In genomic region chr15:70121656-70122297, GRCh38 we compare ENCODE assay signal across 11 cellular contexts. TPM values are rescaled to one million over a fixed set of nuclear protein-coding genes. Genes with fewer than 3 reads are reported as not detected.
A peak's percentile ranks its signal among the peaks of the same experiment; 100 is the strongest.
DNase-seq lines count a peak whose midpoint lies in the region; ATAC-seq and TF ChIP-seq lines count a peak whose summit lies in the region.
"Had no signal": no experiment of that assay in that cellular context is flagged by ENCODE, and none has a peak within 500 bp of the region (broad histone marks: within the 10 kb centered on the region; RNA-seq: fewer than 3 reads in every experiment).

No MANE protein-coding gene starts in this region.

- in situ Hi-C loops in brain microvascular endothelial cell (cut with HindIII; ENCODE audit: low pct_ligation_motif_present, low sequenced_read_pairs) = no loop called here

- no peak overlapping the region for H3K27ac Mint-ChIP-seq in MCF 10A (ENCODE audit: low read depth, unreplicated experiment)
- H3K27ac Mint-ChIP-seq: B cell had no signal

- H3K36me3 ChIP-seq in breast epithelium (no peaks in the 10 kb centered on the region), brain microvascular endothelial cell (replicated peaks) (no peaks in the 10 kb centered on the region), liver (ENCODE audit: control insufficient read depth in 4 of 4, insufficient read depth in 3 of 4, low read depth in 1 of 4, low read length in 3 of 4) (no peaks in the 10 kb centered on the region)
- H3K36me3 ChIP-seq in effector memory CD4-positive, alpha-beta T cell (ENCODE audit: control insufficient read depth, insufficient read depth, low read length) = no peaks in the 10 kb centered on the region

- H3K27me3 ChIP-seq in breast epithelium (no peaks in the 10 kb centered on the region), brain microvascular endothelial cell (replicated peaks) (peaks cover 13% of the 10 kb centered on the region), liver (ENCODE audit: control insufficient read depth in 4 of 4, insufficient read depth in 4 of 4, low read length in 3 of 4) (no peaks in the 10 kb centered on the region)
- H3K27me3 ChIP-seq in effector memory CD4-positive, alpha-beta T cell (replicated peaks; ENCODE audit: control insufficient read depth, insufficient read depth, low read length, poor library complexity, severe bottlenecking) = no peaks in the 10 kb centered on the region

- H3K9me3 Mint-ChIP-seq in MCF 10A (ENCODE audit: unreplicated experiment) = no peaks in the 10 kb centered on the region

- CTCF ChIA-PET in MCF 10A (lab: Yijun Ruan, JAX) = interaction anchor here (0.5 to 1.9 kb wide), 7 partner anchors 11 to 1678 kb away, joined by 3 to 6 read pairs (median 3); no protein-coding TSS in a partner anchor

- ATAC-seq in HG02884 (IDR thresholded peaks at IDR 0.05; ENCODE audit: unreplicated experiment) = no peak

- H3K9me3 ChIP-seq in breast epithelium = no peaks in the 10 kb centered on the region
- no peaks in the 10 kb centered on the region for H3K9me3 ChIP-seq in liver (ENCODE audit: control insufficient read depth in 4 of 4, low read length in 3 of 4)
- H3K9me3 ChIP-seq in effector memory CD4-positive, alpha-beta T cell (ENCODE audit: control insufficient read depth, low read length) = no peaks in the 10 kb centered on the region

- peak overlapping the region in 1 of 2 donors; percentile 73 for H3K27ac ChIP-seq in breast epithelium
- no peak overlapping the region for H3K27ac ChIP-seq in brain microvascular endothelial cell
- H3K27ac ChIP-seq in liver (ENCODE audit: low read depth in 1 of 2, low read length in 2 of 2) = peak overlapping the region; percentile 65 to 68
- H3K27ac ChIP-seq in effector memory CD4-positive, alpha-beta T cell (ENCODE audit: insufficient read depth, low read length, poor library complexity, severe bottlenecking) = no peak overlapping the region
- H3K27ac ChIP-seq: PC-9 had no signal

- WGBS in liver = 46% methylated on average over 8 of the region's 8 CpGs

- H3K4me1 ChIP-seq in breast epithelium (no peaks in the 10 kb centered on the region), liver (ENCODE audit: control insufficient read depth in 4 of 4, insufficient read depth in 4 of 4, low read length in 3 of 4) (peaks cover 5 to 25% (median 18%) of the 10 kb centered on the region in 4 donors)
- H3K4me1 ChIP-seq in effector memory CD4-positive, alpha-beta T cell (ENCODE audit: control insufficient read depth, insufficient read depth, low read length, poor library complexity, severe bottlenecking) = no peaks in the 10 kb centered on the region

- TF ChIP-seq RAD21 in liver (IDR thresholded peaks at IDR 0.05) = peak; percentile 28 to 47

- TF ChIP-seq POLR2A in breast epithelium (IDR thresholded peaks at IDR 0.05) = no peak

- no TSS peak for BruUV-seq in MCF 10A (replicated peaks; lab: Mats Ljungman, UMichigan)

- no peaks in the 10 kb centered on the region for H3K36me3 Mint-ChIP-seq in MCF 10A (ENCODE audit: insufficient read depth, unreplicated experiment)

- POLR2A ChIA-PET in MCF 10A (lab: Yijun Ruan, JAX) = interaction anchor here (0.7 to 1.6 kb wide), 4 partner anchors 10 to 300 kb away, joined by 3 to 11 read pairs (median 4); partner anchors contain the start of gene TLE3

- H3K27me3 Mint-ChIP-seq in MCF 10A (ENCODE audit: insufficient read depth, unreplicated experiment) = peaks cover 41% of the 10 kb centered on the region

- intact Hi-C loops in MCF 10A (cut with micrococcal nuclease) = loop anchor here (2.0 kb wide), 1 partner anchor 337 kb away; no protein-coding TSS in a partner anchor
- intact Hi-C loops in breast epithelium (cut with DNase I; ENCODE audit: low total_unique reads) = no loop called here

- H3K4me1 Mint-ChIP-seq in MCF 10A (ENCODE audit: insufficient read depth, unreplicated experiment) = peaks cover 16% of the 10 kb centered on the region

- TF ChIP-seq CTCF in MCF 10A (IDR thresholded peaks at IDR 0.05; ENCODE audit: unreplicated experiment) (peak; percentile 31), breast epithelium (IDR thresholded peaks at IDR 0.05) (no peak), brain microvascular endothelial cell (IDR thresholded peaks at IDR 0.05; ENCODE audit: low read depth, low read length, missing control alignments) (peak; percentile 37), liver (IDR thresholded peaks at IDR 0.05; ENCODE audit: low read depth, low read length, missing input control) (peak; percentile 10)

- H3K4me3 ChIP-seq in breast epithelium = no peak overlapping the region
- H3K4me3 ChIP-seq in brain microvascular endothelial cell (ENCODE audit: low read depth, low read length) = no peak overlapping the region
- peak overlapping the region in 1 of 3 donors; percentile 17 for H3K4me3 ChIP-seq in liver (ENCODE audit: low read depth in 1 of 3, low read length in 3 of 3)
- H3K4me3 ChIP-seq in effector memory CD4-positive, alpha-beta T cell (ENCODE audit: insufficient read depth, low read depth, low read length, poor library complexity, severe bottlenecking) = no peak overlapping the region
- H3K4me3 ChIP-seq: PC-9 had no signal

- DNase-seq in MCF 10A (ENCODE audit: unreplicated experiment) = peak; percentile 89
- no peak for DNase-seq in breast epithelium (ENCODE audit: low spot score in 2 of 2)
- DNase-seq in brain microvascular endothelial cell = peak; percentile 73
- no peak for DNase-seq in activated gamma-delta T cell (lab: John Stamatoyannopoulos, UW)
- no peak for DNase-seq in GM19238 (ENCODE audit: insufficient read length, low spot score)
- no peak for DNase-seq in effector memory CD4-positive, alpha-beta T cell
- DNase-seq: activated CD8-positive, alpha-beta memory T cell treated with anti-CD3 and anti-CD28 coated beads, Interleukin-2, amount 50 U/mL, for 4 hours; PC-9 had no signal

- no peak overlapping the region for H3K4me3 Mint-ChIP-seq in MCF 10A (ENCODE audit: unreplicated experiment)
- H3K4me3 Mint-ChIP-seq: B cell had no signal

- H3K9ac ChIP-seq in liver (ENCODE audit: low read depth in 1 of 2, low read length in 2 of 2) = no peak overlapping the region

TF ChIP-seq in liver, 16 proteins besides CTCF, POLR2A, EP300 and RAD21 (continues in another document):
- TF ChIP-seq RXRA (IDR thresholded peaks at IDR 0.05) (peak; percentile 38 to 88), TAF1 (conservative IDR thresholded peaks at IDR 0.05) (no peak), HNF4G (IDR thresholded peaks at IDR 0.05) (no peak), EGR1 (IDR thresholded peaks at IDR 0.05; ENCODE audit: low read depth in 2 of 2) (peak in 1 of 2 donors; percentile 23), NR2F2 (IDR thresholded peaks at IDR 0.05) (peak; percentile 14), YY1 (IDR thresholded peaks at IDR 0.05) (peak; percentile 75), FOXA2 (IDR thresholded peaks at IDR 0.05) (peak; percentile 51), SP1 (IDR thresholded peaks at IDR 0.05) (no peak), JUND (IDR thresholded peaks at IDR 0.05) (peak in 1 of 2 donors; percentile 81), FOXA1 (IDR thresholded peaks at IDR 0.05) (peak; percentile 15), HNF4A (conservative IDR thresholded peaks at IDR 0.05) (peak; percentile 40 to 80), GABPA (IDR thresholded peaks at IDR 0.05 in 1 of 2, conservative IDR thresholded peaks at IDR 0.05 in 1 of 2) (no peak), ATF3 (IDR thresholded peaks at IDR 0.05) (peak; percentile 43), REST (IDR thresholded peaks at IDR 0.05) (peak; percentile 46)
- TF ChIP-seq, protein P1, sequence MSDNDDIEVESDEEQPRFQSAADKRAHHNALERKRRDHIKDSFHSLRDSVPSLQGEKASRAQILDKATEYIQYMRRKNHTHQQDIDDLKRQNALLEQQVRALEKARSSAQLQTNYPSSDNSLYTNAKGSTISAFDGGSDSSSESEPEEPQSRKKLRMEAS (IDR thresholded peaks at IDR 0.05) = peak; percentile 54

RNA-seq across cellular contexts. Expression of gene TLE3, which starts 24.1 kb away (rescaled TPM):
- total RNA-seq in MCF 10A (2022) (21.6 and 23.2 TPM in 2 replicates), breast epithelium (10 to 100 TPM; 67.0 to 73.9 (median 73.4) TPM), liver (10 to 100 TPM in 1 of 2 donors, 1 to 10 TPM in 1; 8.5 to 13.7 TPM)
- 1 to 10 TPM; 1.2 to 8.5 TPM for polyA plus RNA-seq in liver

Comparison
In these comparisons a context has a peak if more than half of its experiments do, and no peak if none do; other contexts are left out.
1. DNase-seq: peak in MCF 10A (single experiment) and brain microvascular endothelial cell (single experiment); none in breast epithelium (0 of 2), activated gamma-delta T cell (single experiment), GM19238 (single experiment) and effector memory CD4-positive, alpha-beta T cell (0 of 3).
2. CTCF ChIP-seq: peak in MCF 10A (single experiment), brain microvascular endothelial cell (single experiment) and liver (single experiment); none in breast epithelium (0 of 3).
3. H3K27ac ChIP-seq: peak in liver (2 of 2); none in brain microvascular endothelial cell (single experiment) and effector memory CD4-positive, alpha-beta T cell (single experiment).